8 cellular contexts compared by ENCODE assay signal in the genomic region with DNA sequence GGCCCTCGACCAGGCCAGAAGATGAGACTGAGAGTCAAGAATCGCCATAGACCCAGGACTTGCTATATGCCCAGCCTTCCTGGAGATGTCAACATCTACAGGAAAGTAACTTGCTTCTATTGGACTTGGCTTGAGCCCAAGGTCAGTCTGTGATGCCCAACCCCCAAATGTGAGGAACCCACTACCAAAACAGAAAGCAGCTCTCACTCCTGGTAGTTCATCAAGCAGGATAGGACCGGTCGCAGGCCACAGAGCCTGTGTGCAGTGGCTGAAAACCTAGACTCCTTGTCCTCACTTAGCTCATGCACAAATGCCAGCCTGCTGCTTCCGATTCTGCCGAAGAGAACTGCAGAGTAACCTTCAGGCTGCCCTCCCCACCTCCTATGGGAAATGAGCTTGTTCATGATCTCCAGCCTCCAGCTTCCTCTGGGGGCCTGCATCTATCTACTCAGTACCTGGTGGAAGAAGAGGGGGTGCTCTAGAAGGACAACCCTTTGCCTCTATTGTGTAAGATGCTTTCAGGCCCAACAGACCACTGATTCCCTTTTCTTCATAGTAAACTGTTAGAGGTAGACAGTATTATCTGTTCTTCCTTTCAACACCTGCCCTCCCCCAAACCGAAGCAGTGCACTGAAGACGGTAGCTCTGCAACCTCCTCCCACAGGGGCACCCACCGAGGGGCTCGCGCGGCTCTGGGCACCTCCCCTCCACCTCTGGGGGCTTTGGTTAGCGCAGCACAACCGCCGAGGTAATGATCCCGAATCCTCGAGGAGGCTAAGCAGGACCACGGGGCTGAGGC. TPM values are rescaled to one million over a fixed set of nuclear protein-coding genes. Genes with fewer than 3 reads are reported as not detected.
DNase-seq lines count a peak whose midpoint lies in the region; ATAC-seq, FAIRE-seq and TF ChIP-seq lines count a peak whose summit lies in the region.

No MANE protein-coding gene starts in this region.

- TF ChIP-seq CTCF in epithelial cell of proximal tubule (conservative IDR thresholded peaks at IDR 0.05; ENCODE audit: low read depth, low read length) (no peak), parathyroid adenoma (IDR thresholded peaks at IDR 0.05) (no peak)

- no peaks in the 10 kb centered on the region for H3K27me3 Mint-ChIP-seq in CD8-positive, alpha-beta memory T cell

- CTCF ChIA-PET in CD8-positive, alpha-beta memory T cell (lab: Charles Lee), result interaction anchor here (1.1 to 3.0 kb wide), 3 partner anchors 14 to 44 kb away, joined by 4 to 23 read pairs (median 5); no protein-coding TSS in a partner anchor

- H3K4me3 Mint-ChIP-seq in CD8-positive, alpha-beta memory T cell, result peak overlapping the region; percentile 71 to 90 (median 82)

- no peaks in the 10 kb centered on the region for H3K27me3 ChIP-seq in CD8-positive, alpha-beta memory T cell (ENCODE audit: insufficient read depth, low read length, poor library complexity, severe bottlenecking)
- H3K27me3 ChIP-seq in parathyroid adenoma (ENCODE audit: control insufficient read depth, insufficient read depth, low read length), result no peaks in the 10 kb centered on the region

- peak in 2 of 5 donors; percentile 12 to 49 for DNase-seq in CD8-positive, alpha-beta memory T cell
- DNase-seq in epithelial cell of proximal tubule (ENCODE audit: low read depth) (no peak), GM19239 (ENCODE audit: insufficient read length, low spot score) (no peak)
- DNase-seq in stimulated activated CD4-positive, alpha-beta T cell treated with anti-CD3 and anti-CD28 coated beads, Interleukin-1b, Interleukin-23, amount 100 ng/mL, for 48 hours, result no peak

- H3K4me3 ChIP-seq in CD8-positive, alpha-beta memory T cell (ENCODE audit: low read length), result peak overlapping the region; percentile 58
- H3K4me3 ChIP-seq in epithelial cell of proximal tubule (ENCODE audit: low read depth, low read length) (peak overlapping the region; percentile 66), parathyroid adenoma (ENCODE audit: low read depth, low read length) (no peak overlapping the region)

- peak overlapping the region; percentile 47 for H3K4me2 ChIP-seq in parathyroid adenoma (ENCODE audit: low read length)

- ATAC-seq in GM21723 (IDR thresholded peaks at IDR 0.05; ENCODE audit: unreplicated experiment) (peak; percentile 5), SK-N-SH treated with all-trans-retinoic acid at 6 μM for 48 hours (peak; percentile 12), GM21390 (IDR thresholded peaks at IDR 0.05; ENCODE audit: unreplicated experiment) (no peak)

- peaks cover 26% of the 10 kb centered on the region for H3K4me1 ChIP-seq in CD8-positive, alpha-beta memory T cell (ENCODE audit: insufficient read depth, low read length)
- H3K4me1 ChIP-seq in parathyroid adenoma, result peaks cover 2% of the 10 kb centered on the region

- H3K27ac Mint-ChIP-seq in CD8-positive, alpha-beta memory T cell, result peak overlapping the region; percentile 38 to 94 (median 76)

- H3K9ac ChIP-seq in parathyroid adenoma, result no peak overlapping the region

- H3K36me3 Mint-ChIP-seq in CD8-positive, alpha-beta memory T cell, result peaks cover 0 to 1% (median 0%) of the 10 kb centered on the region in 3 donors

- H3K36me3 ChIP-seq in CD8-positive, alpha-beta memory T cell (ENCODE audit: insufficient read depth, low read length), result no peaks in the 10 kb centered on the region
- no peaks in the 10 kb centered on the region for H3K36me3 ChIP-seq in parathyroid adenoma (ENCODE audit: control insufficient read depth, insufficient read depth, low read length)

- H3K9me3 Mint-ChIP-seq in CD8-positive, alpha-beta memory T cell, result no peaks in the 10 kb centered on the region

- no peaks in the 10 kb centered on the region for H3K9me3 ChIP-seq in CD8-positive, alpha-beta memory T cell (ENCODE audit: low read length)
- H3K9me3 ChIP-seq in parathyroid adenoma (ENCODE audit: control insufficient read depth, low read length), result no peaks in the 10 kb centered on the region

- H3K4me1 Mint-ChIP-seq in CD8-positive, alpha-beta memory T cell, result peaks cover 16 to 24% (median 24%) of the 10 kb centered on the region in 3 donors

- H3K27ac ChIP-seq in CD8-positive, alpha-beta memory T cell (ENCODE audit: low read depth, low read length), result no peak overlapping the region
- no peak overlapping the region for H3K27ac ChIP-seq in parathyroid adenoma

- no peaks in the 10 kb centered on the region for H3K79me2 ChIP-seq in parathyroid adenoma

- POLR2A ChIA-PET in CD8-positive, alpha-beta memory T cell (lab: Charles Lee), result interaction anchor here (1.0 to 1.7 kb wide), 2 partner anchors 33 to 44 kb away, joined by 3 to 9 read pairs; no protein-coding TSS in a partner anchor

- peak overlapping the region; percentile 56 for H2AFZ ChIP-seq in parathyroid adenoma

- no peak for FAIRE-seq in GM19239 (lab: Jason Lieb, UNC)

TF ChIP-seq in SK-N-SH treated with all-trans-retinoic acid at 6 μM for 48 hours, 23 proteins besides CTCF, POLR2A, EP300 and RAD21 (continues in another document):
- TF ChIP-seq, protein P1, sequence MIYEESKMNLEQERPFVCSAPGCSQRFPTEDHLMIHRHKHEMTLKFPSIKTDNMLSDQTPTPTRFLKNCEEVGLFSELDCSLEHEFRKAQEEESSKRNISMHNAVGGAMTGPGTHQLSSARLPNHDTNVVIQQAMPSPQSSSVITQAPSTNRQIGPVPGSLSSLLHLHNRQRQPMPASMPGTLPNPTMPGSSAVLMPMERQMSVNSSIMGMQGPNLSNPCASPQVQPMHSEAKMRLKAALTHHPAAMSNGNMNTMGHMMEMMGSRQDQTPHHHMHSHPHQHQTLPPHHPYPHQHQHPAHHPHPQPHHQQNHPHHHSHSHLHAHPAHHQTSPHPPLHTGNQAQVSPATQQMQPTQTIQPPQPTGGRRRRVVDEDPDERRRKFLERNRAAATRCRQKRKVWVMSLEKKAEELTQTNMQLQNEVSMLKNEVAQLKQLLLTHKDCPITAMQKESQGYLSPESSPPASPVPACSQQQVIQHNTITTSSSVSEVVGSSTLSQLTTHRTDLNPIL (CRISPR knock-in tag; IDR thresholded peaks at IDR 0.05; ENCODE audit: low read depth), result no peak
- TF ChIP-seq PPARA (CRISPR knock-in tag; IDR thresholded peaks at IDR 0.05; ENCODE audit: borderline replicate concordance) (no peak), ZNF8 (CRISPR knock-in tag; IDR thresholded peaks at IDR 0.05) (no peak), OSR1 (CRISPR knock-in tag; IDR thresholded peaks at IDR 0.05) (no peak), RARB (CRISPR knock-in tag; IDR thresholded peaks at IDR 0.05) (no peak), ZC3H10 (CRISPR knock-in tag; IDR thresholded peaks at IDR 0.05) (no peak), ZNF70 (CRISPR knock-in tag; IDR thresholded peaks at IDR 0.05) (no peak), ZFP30 (CRISPR knock-in tag; IDR thresholded peaks at IDR 0.05) (no peak), TOX (CRISPR knock-in tag; IDR thresholded peaks at IDR 0.05; ENCODE audit: borderline replicate concordance) (no peak), ESRRG (CRISPR knock-in tag; IDR thresholded peaks at IDR 0.05) (no peak), GLIS3 (CRISPR knock-in tag; IDR thresholded peaks at IDR 0.05) (no peak), TCF4 (CRISPR knock-in tag; IDR thresholded peaks at IDR 0.05; ENCODE audit: borderline replicate concordance) (no peak), BACH2 (CRISPR knock-in tag; IDR thresholded peaks at IDR 0.05; ENCODE audit: borderline replicate concordance) (no peak), ISL1 (CRISPR knock-in tag; IDR thresholded peaks at IDR 0.05) (no peak), CSDC2 (CRISPR knock-in tag; IDR thresholded peaks at IDR 0.05) (no peak), ZFP3 (CRISPR knock-in tag; IDR thresholded peaks at IDR 0.05) (no peak)
- TF ChIP-seq, protein P2, sequence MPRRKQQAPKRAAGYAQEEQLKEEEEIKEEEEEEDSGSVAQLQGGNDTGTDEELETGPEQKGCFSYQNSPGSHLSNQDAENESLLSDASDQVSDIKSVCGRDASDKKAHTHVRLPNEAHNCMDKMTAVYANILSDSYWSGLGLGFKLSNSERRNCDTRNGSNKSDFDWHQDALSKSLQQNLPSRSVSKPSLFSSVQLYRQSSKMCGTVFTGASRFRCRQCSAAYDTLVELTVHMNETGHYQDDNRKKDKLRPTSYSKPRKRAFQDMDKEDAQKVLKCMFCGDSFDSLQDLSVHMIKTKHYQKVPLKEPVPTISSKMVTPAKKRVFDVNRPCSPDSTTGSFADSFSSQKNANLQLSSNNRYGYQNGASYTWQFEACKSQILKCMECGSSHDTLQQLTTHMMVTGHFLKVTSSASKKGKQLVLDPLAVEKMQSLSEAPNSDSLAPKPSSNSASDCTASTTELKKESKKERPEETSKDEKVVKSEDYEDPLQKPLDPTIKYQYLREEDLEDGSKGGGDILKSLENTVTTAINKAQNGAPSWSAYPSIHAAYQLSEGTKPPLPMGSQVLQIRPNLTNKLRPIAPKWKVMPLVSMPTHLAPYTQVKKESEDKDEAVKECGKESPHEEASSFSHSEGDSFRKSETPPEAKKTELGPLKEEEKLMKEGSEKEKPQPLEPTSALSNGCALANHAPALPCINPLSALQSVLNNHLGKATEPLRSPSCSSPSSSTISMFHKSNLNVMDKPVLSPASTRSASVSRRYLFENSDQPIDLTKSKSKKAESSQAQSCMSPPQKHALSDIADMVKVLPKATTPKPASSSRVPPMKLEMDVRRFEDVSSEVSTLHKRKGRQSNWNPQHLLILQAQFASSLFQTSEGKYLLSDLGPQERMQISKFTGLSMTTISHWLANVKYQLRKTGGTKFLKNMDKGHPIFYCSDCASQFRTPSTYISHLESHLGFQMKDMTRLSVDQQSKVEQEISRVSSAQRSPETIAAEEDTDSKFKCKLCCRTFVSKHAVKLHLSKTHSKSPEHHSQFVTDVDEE (CRISPR knock-in tag; IDR thresholded peaks at IDR 0.05), result no peak

RNA-seq across cellular contexts. Expression of a gene that starts 1.3 kb away (rescaled TPM):
- total RNA-seq in CD8-positive, alpha-beta memory T cell, result 100 to 1,000 TPM; 109 TPM
- polyA plus RNA-seq in CD8-positive, alpha-beta memory T cell, result 10.0 TPM
- 80.3 and 82.0 TPM in 2 replicates for total RNA-seq in epithelial cell of proximal tubule

RNA-seq across cellular contexts. Expression of a gene that starts 27.4 kb away (rescaled TPM):
- under 1 TPM; 0.18 to 0.35 TPM for total RNA-seq in CD8-positive, alpha-beta memory T cell
- polyA plus RNA-seq in CD8-positive, alpha-beta memory T cell, result not detected
- 3.0 and 6.2 TPM in 2 replicates for total RNA-seq in epithelial cell of proximal tubule

RNA-seq across cellular contexts. Expression of a gene that starts 32.3 kb away (rescaled TPM):
- total RNA-seq in CD8-positive, alpha-beta memory T cell, result under 1 TPM; 0.28 to 0.60 TPM
- 0.48 TPM for polyA plus RNA-seq in CD8-positive, alpha-beta memory T cell
- total RNA-seq in epithelial cell of proximal tubule, result not detected in 2 replicates
